In the genomic region with DNA sequence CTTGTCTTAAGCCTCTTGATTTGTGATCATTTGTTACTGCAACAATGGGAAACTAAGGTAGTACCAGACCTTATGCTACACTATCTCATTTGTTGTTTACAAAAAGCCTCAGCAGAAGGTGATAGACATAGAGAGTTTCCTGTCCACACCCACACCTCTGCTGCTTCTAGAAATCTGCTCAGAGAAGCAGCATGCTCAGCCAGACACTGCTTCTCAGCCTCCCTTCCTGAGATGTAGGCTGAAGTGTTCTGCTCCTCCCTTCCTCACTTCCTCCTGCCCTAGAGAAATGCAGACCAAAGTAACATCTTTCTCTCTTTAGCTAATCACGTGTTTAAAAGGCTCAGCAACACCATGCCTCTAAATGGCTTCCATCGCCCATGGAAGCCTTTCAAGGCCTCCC, we compare ENCODE assay signal across 12 cellular contexts.
DNase-seq lines count a peak whose midpoint lies in the region; ATAC-seq, FAIRE-seq and TF ChIP-seq lines count a peak whose summit lies in the region.
"Had no signal": no experiment of that assay in that cellular context is flagged by ENCODE, and none has a peak within 500 bp of the region (broad histone marks: within the 10 kb centered on the region; RNA-seq: fewer than 3 reads in every experiment).

No MANE protein-coding gene starts in this region.

- intact Hi-C loops in left cardiac atrium (cut with DNase I): no loop called here

- no peaks in the 10 kb centered on the region for H3K36me3 Mint-ChIP-seq in stimulated activated naive B cell treated with anti-CD40 and anti-IgM and Interleukin-4, amounts not matched to agents 10 μg/mL and 1 μg/mL and 100 μg/mL, for 72 hours

- no peak overlapping the region for H3K4me3 ChIP-seq in right atrium auricular region
- H3K4me3 ChIP-seq: hepatocyte, suprapubic skin had no signal

- peaks cover 30 to 48% of the 10 kb centered on the region in 2 donors for H3K4me1 Mint-ChIP-seq in stimulated activated naive B cell treated with anti-CD40 and anti-IgM and Interleukin-4, amounts not matched to agents 10 μg/mL and 1 μg/mL and 100 μg/mL, for 72 hours
- H3K4me1 Mint-ChIP-seq: brain had no signal

- no peak overlapping the region for H3K27ac ChIP-seq in right atrium auricular region
- H3K27ac ChIP-seq: hepatocyte, suprapubic skin had no signal

- H3K27me3 ChIP-seq in right atrium auricular region: no peaks in the 10 kb centered on the region
- H3K27me3 ChIP-seq: hepatocyte, suprapubic skin had no signal

- TF ChIP-seq CTCF in right atrium auricular region (IDR thresholded peaks at IDR 0.05): no peak

- peaks cover 0 to 2% of the 10 kb centered on the region in 2 donors for H3K9me3 Mint-ChIP-seq in stimulated activated naive B cell treated with anti-CD40 and anti-IgM and Interleukin-4, amounts not matched to agents 10 μg/mL and 1 μg/mL and 100 μg/mL, for 72 hours

- no peaks in the 10 kb centered on the region for H3K9me3 ChIP-seq in right atrium auricular region
- H3K9me3 ChIP-seq: suprapubic skin had no signal

- H3K4me1 ChIP-seq in right atrium auricular region: peaks cover 0 to 13% of the 10 kb centered on the region in 2 donors

- DNase-seq in left cardiac atrium (no peak), right atrium auricular region (ENCODE audit: low spot score) (no peak), OCI-M2 (lab: John Stamatoyannopoulos, UW; ENCODE audit: unreplicated experiment) (no peak), frontal cortex (ENCODE audit: low spot score in 2 of 2) (no peak), SKM-1 treated with dmso at 0.1 percent for 144 hours (lab: John Stamatoyannopoulos, UW; ENCODE audit: unreplicated experiment) (no peak)
- peak; percentile 54 for DNase-seq in activated effector memory CD4-positive, alpha-beta T cell treated with Interleukin-2 at 50 U/mL for 16 hours
- DNase-seq in stimulated activated naive B cell treated with anti-CD40 and anti-IgM and Interleukin-4, amounts not matched to agents 10 μg/mL and 1 μg/mL and 100 μg/mL, for 72 hours: no peak
- DNase-seq: AML-193 had no signal

- FAIRE-seq in frontal cortex (lab: Jason Lieb, UNC): no peak

- H3K27ac Mint-ChIP-seq in stimulated activated naive B cell treated with anti-CD40 and anti-IgM and Interleukin-4, amounts not matched to agents 10 μg/mL and 1 μg/mL and 100 μg/mL, for 72 hours: no peak overlapping the region

- H3K27me3 Mint-ChIP-seq in stimulated activated naive B cell treated with anti-CD40 and anti-IgM and Interleukin-4, amounts not matched to agents 10 μg/mL and 1 μg/mL and 100 μg/mL, for 72 hours: no peaks in the 10 kb centered on the region

- H3K4me3 Mint-ChIP-seq in stimulated activated naive B cell treated with anti-CD40 and anti-IgM and Interleukin-4, amounts not matched to agents 10 μg/mL and 1 μg/mL and 100 μg/mL, for 72 hours: no peak overlapping the region
- H3K4me3 Mint-ChIP-seq: brain had no signal

- ATAC-seq in left cardiac atrium: peak; percentile 19 to 49
- ATAC-seq in HG03139 (IDR thresholded peaks at IDR 0.05; ENCODE audit: unreplicated experiment): peak; percentile 52
- ATAC-seq in stimulated activated naive B cell treated with anti-CD40 and anti-IgM and Interleukin-4, amounts not matched to agents 10 μg/mL and 1 μg/mL and 100 μg/mL, for 72 hours (replicated peaks): peak; percentile 62 to 73

- no peaks in the 10 kb centered on the region for H3K36me3 ChIP-seq in right atrium auricular region
- H3K36me3 ChIP-seq: suprapubic skin had no signal
